16 cellular contexts compared by ENCODE assay signal in genomic region chr1:29744684-29745490, GRCh38.
DNase-seq lines count a peak whose midpoint lies in the region; ATAC-seq and TF ChIP-seq lines count a peak whose summit lies in the region.
"Had no signal": no experiment of that assay in that cellular context is flagged by ENCODE, and none has a peak within 500 bp of the region (broad histone marks: within the 10 kb centered on the region; RNA-seq: fewer than 3 reads in every experiment).

No MANE protein-coding gene starts in this region.

- no peak overlapping the region for H3K27ac Mint-ChIP-seq in GM23338
- H3K27ac Mint-ChIP-seq in stimulated activated memory B cell treated with anti-CD40 and anti-IgM and Interleukin-4, amounts not matched to agents 10 μg/mL and 1 μg/mL and 100 μg/mL, for 72 hours = no peak overlapping the region
- H3K27ac Mint-ChIP-seq: B cell; CD8-positive, alpha-beta T cell had no signal

- no peaks in the 10 kb centered on the region for H4K20me1 ChIP-seq in GM23338 (replicated peaks; ENCODE audit: insufficient read depth)

- no peak overlapping the region for H2AFZ ChIP-seq in GM23338

- H3K4me1 ChIP-seq in GM23338 (ENCODE audit: insufficient read depth) (no peaks in the 10 kb centered on the region), HEK293 (ENCODE audit: control insufficient read depth, insufficient read depth, low read length) (no peaks in the 10 kb centered on the region)

- H3K4me3 ChIP-seq in GM23338 = no peak overlapping the region
- no peak overlapping the region for H3K4me3 ChIP-seq in HEK293 (ENCODE audit: low read depth, low read length)

- no peak overlapping the region for H3K27ac ChIP-seq in GM23338 (ENCODE audit: low read depth)
- H3K27ac ChIP-seq in HEK293 (ENCODE audit: extremely low read depth, low read depth, low read length) = no peak overlapping the region

- DNase-seq in GM23338 (ENCODE audit: low spot score) = peak; percentile 8
- DNase-seq in iPS-NIHi7 (ENCODE audit: extremely low spot score) = peak; percentile 20
- DNase-seq in activated naive CD4-positive, alpha-beta T cell treated with anti-CD3 and anti-CD28 coated beads, Interleukin-2, amount 50 U/mL, for 16 hours = no peak
- DNase-seq in T1000 (lab: John Stamatoyannopoulos, UW) = no peak
- DNase-seq: C1 segment of cervical spinal cord; CD8-positive, alpha-beta T cell; COR-L47; DMS153; DMS79 treated with DMSO at 0.1 percent for 48 hours; EL; IMR-90 had no signal

- no peaks in the 10 kb centered on the region for H3K79me2 ChIP-seq in GM23338 (replicated peaks; ENCODE audit: insufficient read depth)

- TF ChIP-seq CTCF in GM23338 (conservative IDR thresholded peaks at IDR 0.05; ENCODE audit: low read depth in 2 of 2) (no peak), HEK293 (tag by site-specific recombination; IDR thresholded peaks at IDR 0.05) (no peak)

- H3K9me2 ChIP-seq in GM23338 (ENCODE audit: insufficient read depth) = no peaks in the 10 kb centered on the region

- peaks cover 6% of the 10 kb centered on the region; the same call in 1 of the 3 replicates for H3K4me1 Mint-ChIP-seq in GM23338
- no peaks in the 10 kb centered on the region for H3K4me1 Mint-ChIP-seq in stimulated activated memory B cell treated with anti-CD40 and anti-IgM and Interleukin-4, amounts not matched to agents 10 μg/mL and 1 μg/mL and 100 μg/mL, for 72 hours
- H3K4me1 Mint-ChIP-seq: B cell had no signal

- H3K9me3 ChIP-seq in HEK293 (ENCODE audit: control insufficient read depth, insufficient read depth, low read depth, low read length) = no peaks in the 10 kb centered on the region

- no peaks in the 10 kb centered on the region for H3K27me3 ChIP-seq in GM23338 (ENCODE audit: insufficient read depth)

- H3K4me3 Mint-ChIP-seq in GM23338 = no peak overlapping the region
- H3K4me3 Mint-ChIP-seq in stimulated activated memory B cell treated with anti-CD40 and anti-IgM and Interleukin-4, amounts not matched to agents 10 μg/mL and 1 μg/mL and 100 μg/mL, for 72 hours = no peak overlapping the region
- H3K4me3 Mint-ChIP-seq: B cell; CD8-positive, alpha-beta T cell had no signal

- no peaks in the 10 kb centered on the region for H3F3A ChIP-seq in GM23338 (replicated peaks; ENCODE audit: low read depth)

- peak; percentile 75 for ATAC-seq in GM23338
- ATAC-seq in stimulated activated memory B cell treated with anti-CD40 and anti-IgM and Interleukin-4, amounts not matched to agents 10 μg/mL and 1 μg/mL and 100 μg/mL, for 72 hours = peak; percentile 5
- ATAC-seq in GM19463 (IDR thresholded peaks at IDR 0.05; ENCODE audit: unreplicated experiment) = no peak
- ATAC-seq: CD8-positive, alpha-beta T cell; HCT116 had no signal

- CTCF ChIA-PET in HEK293 (lab: Yijun Ruan, JAX) = interaction anchor here (0.7 kb wide), 2 partner anchors 341 to 392 kb away, joined by 3 read pairs; no protein-coding TSS in a partner anchor

- H3K36me3 ChIP-seq in GM23338 (ENCODE audit: insufficient read depth) (no peaks in the 10 kb centered on the region), HEK293 (ENCODE audit: control insufficient read depth in 2 of 2, insufficient read depth in 1 of 2, low read length in 2 of 2) (no peaks in the 10 kb centered on the region)

- H3K4me2 ChIP-seq in GM23338 = no peak overlapping the region

- POLR2A ChIA-PET in HEK293 (lab: Yijun Ruan, JAX) = no interaction called here

- no peaks in the 10 kb centered on the region for H3K9me3 Mint-ChIP-seq in GM23338
- H3K9me3 Mint-ChIP-seq in stimulated activated memory B cell treated with anti-CD40 and anti-IgM and Interleukin-4, amounts not matched to agents 10 μg/mL and 1 μg/mL and 100 μg/mL, for 72 hours = no peaks in the 10 kb centered on the region
- H3K9me3 Mint-ChIP-seq: CD8-positive, alpha-beta T cell had no signal

- peaks cover 4% of the 10 kb centered on the region for H3K27me3 Mint-ChIP-seq in GM23338 (ENCODE audit: insufficient read depth, low read depth, poor library complexity)
- peaks cover 27% of the 10 kb centered on the region for H3K27me3 Mint-ChIP-seq in stimulated activated memory B cell treated with anti-CD40 and anti-IgM and Interleukin-4, amounts not matched to agents 10 μg/mL and 1 μg/mL and 100 μg/mL, for 72 hours

- no peaks in the 10 kb centered on the region for H3K36me3 Mint-ChIP-seq in GM23338 (ENCODE audit: low read depth)
- H3K36me3 Mint-ChIP-seq in stimulated activated memory B cell treated with anti-CD40 and anti-IgM and Interleukin-4, amounts not matched to agents 10 μg/mL and 1 μg/mL and 100 μg/mL, for 72 hours = no peaks in the 10 kb centered on the region
- H3K36me3 Mint-ChIP-seq: CD8-positive, alpha-beta T cell had no signal

TF ChIP-seq in HEK293, 187 proteins besides CTCF, POLR2A, EP300 and RAD21:
- TF ChIP-seq ELK4 (IDR thresholded peaks at IDR 0.05; ENCODE audit: borderline replicate concordance, low read depth, low read length) (no peak), ZBTB1 (tag by site-specific recombination; IDR thresholded peaks at IDR 0.05) (no peak), ZNF510 (tag by site-specific recombination; IDR thresholded peaks at IDR 0.05; ENCODE audit: insufficient replicate concordance) (no peak), PRDM1 (tag by site-specific recombination; IDR thresholded peaks at IDR 0.05) (no peak), ZNF311 (tag by site-specific recombination; IDR thresholded peaks at IDR 0.05; ENCODE audit: borderline replicate concordance) (no peak), ZSCAN23 (tag by site-specific recombination; IDR thresholded peaks at IDR 0.05) (no peak), ZNF157 (tag by site-specific recombination; IDR thresholded peaks at IDR 0.05) (no peak), GFI1B (tag by site-specific recombination; IDR thresholded peaks at IDR 0.05) (no peak), EGR2 (tag by site-specific recombination; IDR thresholded peaks at IDR 0.05; ENCODE audit: low read depth) (peak; percentile 33; the same call in 1 of the 2 replicates), GLIS1 (tag by site-specific recombination; IDR thresholded peaks at IDR 0.05) (no peak), ZNF692 (tag by site-specific recombination; IDR thresholded peaks at IDR 0.05) (no peak), ZFHX2 (tag by site-specific recombination; conservative IDR thresholded peaks at IDR 0.05) (0 out of 2 replicates have a peak, but pooled peaks have one; percentile 21), ZNF768 (tag by site-specific recombination; IDR thresholded peaks at IDR 0.05) (0 out of 2 replicates have a peak, but pooled peaks have one; percentile 30), ZNF350 (tag by site-specific recombination; IDR thresholded peaks at IDR 0.05) (no peak), ZBTB48 (tag by site-specific recombination; IDR thresholded peaks at IDR 0.05) (no peak), BCL11B (tag by site-specific recombination; IDR thresholded peaks at IDR 0.05; ENCODE audit: low read depth) (no peak)

Comparison
In these comparisons a context has a peak if more than half of its experiments do, and no peak if none do; other contexts are left out.
1. DNase-seq: peak in GM23338 (single experiment) and iPS-NIHi7 (single experiment); none in activated naive CD4-positive, alpha-beta T cell treated with anti-CD3 and anti-CD28 coated beads, Interleukin-2, amount 50 U/mL, for 16 hours (single experiment) and T1000 (single experiment).